In the genomic region with DNA sequence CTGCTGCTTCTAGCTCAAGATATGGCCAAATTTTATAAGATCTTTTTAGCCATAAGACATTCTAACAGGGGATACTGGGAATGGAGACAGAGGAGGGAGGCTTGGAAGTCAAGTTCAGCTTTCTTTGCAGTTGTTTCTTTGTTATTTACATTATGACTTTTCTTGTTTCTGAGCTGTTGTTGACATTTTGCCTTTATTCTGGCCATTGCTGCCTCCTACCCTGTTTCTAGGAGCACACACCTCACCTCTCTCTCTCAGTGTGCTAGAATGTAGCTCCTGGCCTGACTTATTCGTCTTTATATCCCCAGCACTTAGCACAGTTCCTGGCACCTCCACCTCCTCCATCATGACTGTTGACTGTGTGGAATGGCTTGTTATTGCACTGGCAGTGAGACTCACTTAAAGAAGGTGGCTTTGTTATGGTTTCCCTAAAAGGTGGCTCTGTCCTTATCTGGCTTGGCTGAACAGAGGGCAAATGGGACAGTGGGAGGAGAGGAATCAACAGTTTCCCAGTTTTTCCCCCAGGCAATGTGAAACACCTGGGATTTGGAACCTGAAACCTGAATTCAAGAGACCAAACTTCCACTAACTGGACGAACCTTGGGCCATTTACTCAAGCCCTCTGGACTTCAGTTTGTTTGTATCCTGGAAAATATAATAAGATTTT, we compare ENCODE assay signal across 34 cellular contexts.
"Had no signal": no experiment of that assay in that cellular context is flagged by ENCODE, and none has a peak within 500 bp of the region (broad histone marks: within the 10 kb centered on the region; RNA-seq: fewer than 3 reads in every experiment).

No MANE protein-coding gene starts in this region.

- H3K36me3 ChIP-seq: ascending aorta, cardiac muscle cell, MG63, WERI-Rb-1 had no signal

- H3K4me3 ChIP-seq: ascending aorta, cardiac muscle cell, MG63, PC-9 had no signal

- FAIRE-seq: RCC 7860 had no signal

- H3K27me3 ChIP-seq: ascending aorta, cardiac muscle cell, MG63 had no signal

- DNase-seq: activated CD4-positive, alpha-beta T cell treated with anti-CD3 and anti-CD28 coated beads, Interleukin-2, amount 10 ng/mL, durations not matched to agents 24 days and 14 days; activated CD4-positive, alpha-beta T cell treated with anti-CD3 and anti-CD28 coated beads, Interleukin-2, amount 50 U/mL, for 4 hours; activated CD8-positive, alpha-beta T cell treated with anti-CD3 and anti-CD28 coated beads for 36 hours; activated gamma-delta T cell; activated naive CD4-positive, alpha-beta T cell treated with Interleukin-2 at 50 U/mL for 16 hours; activated naive CD8-positive, alpha-beta T cell treated with anti-CD3 and anti-CD28 coated beads, Interleukin-2, amount 10 ng/mL, durations not matched to agents 7 days and 5 days; activated T-cell treated with anti-CD3 and anti-CD28 coated beads, Interleukin-2, amount 50 U/mL, for 1 hour; activated T-cell treated with anti-CD3 and anti-CD28 coated beads, Interleukin-2, amount 50 U/mL, for 72 hours; amygdala; Kasumi-1; KG1; MG63; MV-4-11; NCI-H1092; NCI-H1436 treated with DMSO at 0.1 percent for 48 hours; NCI-H1694 treated with DMSO at 0.1 percent for 48 hours; NCI-H2029; NCI-H345; NCI-H524 treated with DMSO at 0.1 percent for 48 hours; NCI-H748 treated with DMSO at 0.1 percent for 48 hours; NK-92 treated with Interleukin-12 subunit alpha and Interleukin-12 subunit beta, amount 100 ng/mL, for 24 hours; PC-9; SIG-M5; T-cell; T-helper 2 cell; T-helper 9 cell; WERI-Rb-1 had no signal

- H3K4me2 ChIP-seq: PC-9 had no signal

- H3K4me1 ChIP-seq: ascending aorta had no signal

- H2AFZ ChIP-seq: PC-9 had no signal

- H3K27ac ChIP-seq: ascending aorta, cardiac muscle cell, PC-9, RWPE1, WERI-Rb-1 had no signal

- H3K9me3 ChIP-seq: ascending aorta, MG63 had no signal

- ATAC-seq: activated CD8-positive, alpha-beta T cell treated with anti-CD3 and anti-CD28 coated beads for 36 hours; activated T-cell treated with anti-CD3 and anti-CD28 coated beads, Interleukin-2, amount 50 U/mL, for 72 hours; activated T-helper 17 cell treated with anti-CD3 and anti-CD28 coated beads, Interleukin-2, amount 50 U/mL, for 72 hours; Right ventricle myocardium inferior; SK-N-SH treated with all-trans-retinoic acid at 6 μM for 48 hours; T-cell had no signal
